Comparison of ENCODE assay signal across 19 cellular contexts in the genomic region with DNA sequence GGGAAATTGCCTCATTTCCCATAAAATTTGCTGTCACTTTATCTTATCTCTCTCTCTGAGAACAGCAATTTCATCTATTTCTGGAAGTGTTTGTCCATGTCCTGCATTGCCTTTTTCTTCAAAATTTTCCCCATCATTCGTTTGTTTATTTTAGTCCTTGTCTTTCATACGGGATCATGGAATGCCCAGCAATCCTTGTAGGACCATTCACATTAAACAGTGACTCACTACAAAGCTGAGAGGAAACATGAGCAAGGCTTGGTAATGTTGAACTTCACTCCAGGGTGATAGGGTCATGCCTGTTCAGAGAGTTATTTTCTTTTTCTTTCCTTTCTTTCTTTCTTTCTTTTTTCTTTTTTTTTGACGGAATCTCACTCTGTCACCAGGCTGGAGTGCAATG. TPM values are rescaled to one million over a fixed set of nuclear protein-coding genes. Genes with fewer than 3 reads are reported as not detected.
A peak's percentile ranks its signal among the peaks of the same experiment; 100 is the strongest.
DNase-seq lines count a peak whose midpoint lies in the region; ATAC-seq and TF ChIP-seq lines count a peak whose summit lies in the region.
"Had no signal": no experiment of that assay in that cellular context is flagged by ENCODE, and none has a peak within 500 bp of the region (broad histone marks: within the 10 kb centered on the region; RNA-seq: fewer than 3 reads in every experiment).

No MANE protein-coding gene starts in this region.

- H3K9me3 ChIP-seq in testis (no peaks in the 10 kb centered on the region), T-helper 17 cell (ENCODE audit: control insufficient read depth, low read length, poor library complexity, severe bottlenecking) (no peaks in the 10 kb centered on the region)
- H3K9me3 ChIP-seq: right atrium auricular region had no signal

- H4K20me1 ChIP-seq in GM23338 (replicated peaks; ENCODE audit: insufficient read depth), result no peaks in the 10 kb centered on the region

- WGBS in testis, 2 donors, result 68 to 85% methylated on average over 3 of the region's 3 CpGs

- H3K27ac Mint-ChIP-seq in GM23338 (no peak overlapping the region), T-helper 17 cell (no peak overlapping the region)
- H3K27ac Mint-ChIP-seq: activated naive CD8-positive, alpha-beta T cell treated with anti-CD3 and anti-CD28 coated beads, Interleukin-2, amount 10 ng/mL, durations not matched to agents 7 days and 5 days; naive thymus-derived CD4-positive, alpha-beta T cell; T-helper 1 cell treated with Interleukin-12 subunit alpha and Interleukin-12 subunit beta and Interleukin-4 antibody, amounts not matched to agents 30 μg/mL and 1 μg/mL, for 36 hours had no signal

- H3K27ac ChIP-seq in GM23338 (ENCODE audit: low read depth), result no peak overlapping the region
- no peak overlapping the region for H3K27ac ChIP-seq in testis
- H3K27ac ChIP-seq: PC-9, right atrium auricular region had no signal

- H3K4me3 Mint-ChIP-seq in GM23338 (no peak overlapping the region), T-helper 17 cell (no peak overlapping the region)
- H3K4me3 Mint-ChIP-seq: activated naive CD8-positive, alpha-beta T cell treated with anti-CD3 and anti-CD28 coated beads, Interleukin-2, amount 10 ng/mL, durations not matched to agents 7 days and 5 days; naive thymus-derived CD4-positive, alpha-beta T cell; T-helper 1 cell treated with Interleukin-12 subunit alpha and Interleukin-12 subunit beta and Interleukin-4 antibody, amounts not matched to agents 30 μg/mL and 1 μg/mL, for 36 hours had no signal

- no peak overlapping the region for H3K4me2 ChIP-seq in GM23338
- H3K4me2 ChIP-seq: PC-9 had no signal

- H3K27me3 Mint-ChIP-seq in GM23338 (ENCODE audit: insufficient read depth, low read depth, poor library complexity) (no peaks in the 10 kb centered on the region), T-helper 17 cell (peaks cover 20% of the 10 kb centered on the region)
- H3K27me3 Mint-ChIP-seq: naive thymus-derived CD4-positive, alpha-beta T cell had no signal

- H3K4me1 Mint-ChIP-seq in GM23338, result peaks cover 14% of the 10 kb centered on the region
- no peaks in the 10 kb centered on the region for H3K4me1 Mint-ChIP-seq in T-helper 17 cell
- H3K4me1 Mint-ChIP-seq: activated naive CD8-positive, alpha-beta T cell treated with anti-CD3 and anti-CD28 coated beads, Interleukin-2, amount 10 ng/mL, durations not matched to agents 7 days and 5 days had no signal

- ATAC-seq in GM23338 (no peak), HG03095 (IDR thresholded peaks at IDR 0.05; ENCODE audit: unreplicated experiment) (no peak), T-helper 17 cell (no peak)
- ATAC-seq: left cardiac atrium; naive thymus-derived CD4-positive, alpha-beta T cell; stimulated activated naive CD8-positive, alpha-beta T cell treated with anti-CD3 and anti-CD28 coated beads, Interleukin-15, Interleukin-2, amounts not matched to agents 100 U/mL and 50 U/mL, for 24 hours had no signal

- TF ChIP-seq CTCF in GM23338 (conservative IDR thresholded peaks at IDR 0.05; ENCODE audit: low read depth in 2 of 2), result no peak
- TF ChIP-seq CTCF in testis (IDR thresholded peaks at IDR 0.05), result no peak

- peaks cover 9% of the 10 kb centered on the region for H3K4me1 ChIP-seq in GM23338 (ENCODE audit: insufficient read depth)
- no peaks in the 10 kb centered on the region for H3K4me1 ChIP-seq in testis
- H3K4me1 ChIP-seq: right atrium auricular region had no signal

- H3K27me3 ChIP-seq in GM23338 (ENCODE audit: insufficient read depth) (no peaks in the 10 kb centered on the region), testis (no peaks in the 10 kb centered on the region)
- H3K27me3 ChIP-seq: right atrium auricular region had no signal

- no peaks in the 10 kb centered on the region for H3F3A ChIP-seq in GM23338 (replicated peaks; ENCODE audit: low read depth)

- DNase-seq in GM23338 (ENCODE audit: low spot score) (no peak), RKO (ENCODE audit: low spot score) (peak; percentile 35), fibroblast of gingiva (ENCODE audit: low read depth) (peak; percentile 24), skeletal muscle cell (ENCODE audit: low read depth) (peak; percentile 34), mucosa of gallbladder (ENCODE audit: low spot score) (no peak), testis (no peak), T-helper 17 cell (no peak)
- DNase-seq: activated CD4-positive, alpha-beta T cell treated with anti-CD3 and anti-CD28 coated beads for 4 hours; activated naive CD8-positive, alpha-beta T cell treated with anti-CD3 and anti-CD28 coated beads, Interleukin-2, amount 10 ng/mL, durations not matched to agents 7 days and 5 days; activated T-cell treated with anti-CD3 and anti-CD28 coated beads, Interleukin-2, amount 50 U/mL, for 1 hour; glutamatergic neuron; left cardiac atrium; naive thymus-derived CD4-positive, alpha-beta T cell; NCI-H524 treated with DMSO at 0.1 percent for 48 hours; PC-9; stimulated activated naive CD8-positive, alpha-beta T cell treated with anti-CD3 and anti-CD28 coated beads, Interleukin-15, Interleukin-2, amounts not matched to agents 100 U/mL and 50 U/mL, for 24 hours had no signal

- intact Hi-C loops in testis (cut with DNase I; ENCODE audit: low total_unique reads), result no loop called here

- no peaks in the 10 kb centered on the region for H3K79me2 ChIP-seq in GM23338 (replicated peaks; ENCODE audit: insufficient read depth)

- H3K36me3 ChIP-seq in GM23338 (ENCODE audit: insufficient read depth) (no peaks in the 10 kb centered on the region), testis (ENCODE audit: low read depth, missing control alignments) (no peaks in the 10 kb centered on the region)
- H3K36me3 ChIP-seq: right atrium auricular region had no signal

- no peak for TF ChIP-seq POLR2A in testis (IDR thresholded peaks at IDR 0.05)

- H2AFZ ChIP-seq in GM23338, result 0 out of 2 replicates have a peak overlapping the region, but pooled peaks have one; percentile 18
- H2AFZ ChIP-seq: PC-9 had no signal

- no peaks in the 10 kb centered on the region for H3K9me3 Mint-ChIP-seq in GM23338
- H3K9me3 Mint-ChIP-seq: activated naive CD8-positive, alpha-beta T cell treated with anti-CD3 and anti-CD28 coated beads, Interleukin-2, amount 10 ng/mL, durations not matched to agents 7 days and 5 days; naive thymus-derived CD4-positive, alpha-beta T cell; T-helper 1 cell treated with Interleukin-12 subunit alpha and Interleukin-12 subunit beta and Interleukin-4 antibody, amounts not matched to agents 30 μg/mL and 1 μg/mL, for 36 hours had no signal

- no peaks in the 10 kb centered on the region for H3K36me3 Mint-ChIP-seq in GM23338 (ENCODE audit: low read depth)
- no peaks in the 10 kb centered on the region for H3K36me3 Mint-ChIP-seq in T-helper 17 cell (ENCODE audit: low read depth)
- H3K36me3 Mint-ChIP-seq: activated naive CD8-positive, alpha-beta T cell treated with anti-CD3 and anti-CD28 coated beads, Interleukin-2, amount 10 ng/mL, durations not matched to agents 7 days and 5 days; naive thymus-derived CD4-positive, alpha-beta T cell had no signal

- H3K4me3 ChIP-seq in GM23338 (no peak overlapping the region), skeletal muscle cell (ENCODE audit: low read depth, low read length) (no peak overlapping the region), testis (no peak overlapping the region)
- H3K4me3 ChIP-seq: PC-9, right atrium auricular region had no signal

- H3K9me2 ChIP-seq in GM23338 (ENCODE audit: insufficient read depth), result no peaks in the 10 kb centered on the region

TF ChIP-seq in GM23338, 12 proteins besides CTCF, POLR2A, EP300 and RAD21 (continues in another document):
- TF ChIP-seq STAT1 (IDR thresholded peaks at IDR 0.05; ENCODE audit: unreplicated experiment) (no peak), NANOG (IDR thresholded peaks at IDR 0.05; ENCODE audit: borderline replicate concordance) (no peak)

RNA-seq across cellular contexts. Expression of a gene that starts 32.2 kb away (rescaled TPM):
- total RNA-seq in GM23338 (2014; rRNA removed; shearing (Covaris generic)), result 630 and 687 TPM in 2 replicates
- 406 and 422 TPM in 2 replicates for polyA plus RNA-seq in GM23338 (2016; fragmentation: Nextera tagmentation; extraction: Ambion mirVana)
- total RNA-seq in mucosa of gallbladder, result 243 TPM
- 100 to 1,000 TPM; 378 to 467 TPM for total RNA-seq in testis
- 303 TPM for polyA plus RNA-seq in testis (ENCODE audit: insufficient read depth, low read depth, low replicate concordance)
- total RNA-seq in T-helper 17 cell, result 100 to 1,000 TPM; 440 to 563 TPM

Comparison
In these comparisons a context has a peak if more than half of its experiments do, and no peak if none do; other contexts are left out.
1. DNase-seq: peak in RKO (single experiment), fibroblast of gingiva (single experiment) and skeletal muscle cell (single experiment); none in GM23338 (single experiment), mucosa of gallbladder (single experiment), testis (single experiment) and T-helper 17 cell (0 of 3).